15 cellular contexts compared by ENCODE assay signal in the genomic region with DNA sequence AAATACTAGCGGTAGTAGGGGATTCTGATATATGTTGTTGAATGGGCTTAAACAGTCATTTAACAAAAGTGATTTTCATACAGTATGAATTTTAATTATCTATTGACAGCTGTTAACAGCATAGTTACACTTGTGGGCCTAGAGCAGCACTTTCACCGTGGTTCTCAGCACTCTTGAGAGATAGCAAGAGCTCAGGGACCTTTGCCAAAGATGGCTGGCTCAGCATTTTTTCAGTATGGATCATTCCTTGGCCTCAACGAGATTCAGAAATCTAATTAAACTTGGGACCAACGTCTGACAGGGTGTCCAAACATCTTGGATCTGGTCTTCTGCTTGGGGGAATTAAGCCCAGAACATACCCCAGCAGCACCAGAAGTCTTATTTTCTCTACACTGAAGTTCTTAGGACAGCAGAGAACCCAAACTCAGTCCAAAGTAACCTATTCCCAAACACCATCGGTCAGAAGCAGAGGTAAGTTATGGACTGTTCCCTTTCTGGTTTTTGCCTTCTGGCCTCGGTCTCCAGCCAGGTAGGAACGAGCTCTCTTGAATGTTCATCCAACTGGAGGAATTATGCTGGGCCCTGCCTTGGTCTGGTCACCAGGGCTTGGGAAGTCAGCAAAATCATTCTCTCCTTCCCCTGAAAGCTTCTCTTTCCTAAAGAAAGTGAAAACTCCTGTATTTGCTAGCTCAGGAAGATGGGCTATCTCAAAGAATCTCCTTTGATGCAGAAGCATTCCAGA. TPM values are rescaled to one million over a fixed set of nuclear protein-coding genes. Genes with fewer than 3 reads are reported as not detected.
DNase-seq lines count a peak whose midpoint lies in the region; ATAC-seq and TF ChIP-seq lines count a peak whose summit lies in the region.
"Had no signal": no experiment of that assay in that cellular context is flagged by ENCODE, and none has a peak within 500 bp of the region (broad histone marks: within the 10 kb centered on the region; RNA-seq: fewer than 3 reads in every experiment).

No MANE protein-coding gene starts in this region.

- H4K5ac ChIP-seq in IMR-90 (ENCODE audit: low read depth, low read length) = no peak overlapping the region

- no peaks in the 10 kb centered on the region for H3K9me3 ChIP-seq in IMR-90 (ENCODE audit: control insufficient read depth, insufficient read depth, low read length)
- no peaks in the 10 kb centered on the region for H3K9me3 ChIP-seq in HAP-1
- H3K9me3 ChIP-seq: vagina had no signal

- no peak overlapping the region for H3K4ac ChIP-seq in IMR-90 (ENCODE audit: low read depth, low read length)

- H3K4me3 ChIP-seq in IMR-90 (ENCODE audit: insufficient read depth, low read depth, low read length) = no peak overlapping the region
- H3K4me3 ChIP-seq in fibroblast of mammary gland (ENCODE audit: control insufficient read depth, low read depth, low read length) = no peak overlapping the region
- H3K4me3 ChIP-seq in HAP-1 = no peak overlapping the region
- H3K4me3 ChIP-seq: vagina had no signal

- H3K27me3 ChIP-seq in IMR-90 (ENCODE audit: control insufficient read depth, insufficient read depth, low read length) (no peaks in the 10 kb centered on the region), HAP-1 (ENCODE audit: low read depth) (no peaks in the 10 kb centered on the region)
- H3K27me3 ChIP-seq: vagina had no signal

- H2AK5ac ChIP-seq in IMR-90 (ENCODE audit: low read depth, low read length) = no peak overlapping the region

- no peaks in the 10 kb centered on the region; the same call in 1 of the 2 replicates for H4K20me1 ChIP-seq in IMR-90 (ENCODE audit: insufficient read depth, low read length)

- TF ChIP-seq CTCF in IMR-90 (conservative IDR thresholded peaks at IDR 0.05; ENCODE audit: low read depth, low read length) (no peak), fibroblast of mammary gland (conservative IDR thresholded peaks at IDR 0.05; ENCODE audit: control insufficient read depth, insufficient read depth, low read depth, low read length) (no peak), GM10266 (IDR thresholded peaks at IDR 0.05; ENCODE audit: control insufficient read depth, insufficient read depth, low read depth, missing control alignments) (no peak)

- H2BK15ac ChIP-seq in IMR-90 (ENCODE audit: low read depth, low read length) = no peak overlapping the region

- H3K36me3 ChIP-seq in IMR-90 (ENCODE audit: control insufficient read depth, insufficient read depth, low read length) (peaks cover 8% of the 10 kb centered on the region), HAP-1 (replicated peaks) (peaks cover 8% of the 10 kb centered on the region)

- no peak overlapping the region for H2BK5ac ChIP-seq in IMR-90 (ENCODE audit: low read depth, low read length, poor library complexity, severe bottlenecking)

- H2BK120ac ChIP-seq in IMR-90 (ENCODE audit: low read depth, low read length) = no peak overlapping the region

- no peak overlapping the region for H3K18ac ChIP-seq in IMR-90 (ENCODE audit: low read depth, low read length)

- peaks cover 20% of the 10 kb centered on the region for H3K9me1 ChIP-seq in IMR-90 (ENCODE audit: insufficient read depth, low read length)

- WGBS in IMR-90 (ENCODE audit: extremely low coverage in 2 of 2, insufficient read length in 1 of 2), 2 experiments = 67% methylated on average over 1 of the region's 7 CpGs; no CpG with 5 or more reads in 1 of the 2 experiments

- in situ Hi-C loops in IMR-90 (cut with MboI; ENCODE audit: low sequenced_read_pairs) (no loop called here), HAP-1 (cut with MboI; ENCODE audit: low sequenced_read_pairs) (no loop called here)

- no peak overlapping the region for H3K4me2 ChIP-seq in IMR-90 (ENCODE audit: low read depth, low read length)

- intact Hi-C loops in IMR-90 (cut with micrococcal nuclease) = no loop called here

- ATAC-seq in IMR-90 (ENCODE audit: low read depth) = peak; percentile 66

- no peak overlapping the region for H3K56ac ChIP-seq in IMR-90 (ENCODE audit: extremely low read depth, insufficient read depth, low read length)

- no peak overlapping the region for H3K9ac ChIP-seq in IMR-90 (ENCODE audit: low read depth, low read length)

- DNase-seq in AG08395 (ENCODE audit: low spot score) (peak; percentile 84), IMR-90 (peak; percentile 71), fibroblast of mammary gland (ENCODE audit: low read depth) (peak; percentile 77), non-pigmented ciliary epithelial cell (ENCODE audit: low read depth) (peak; percentile 13), GM10266 (ENCODE audit: extremely low spot score) (no peak), amniotic stem cell (lab: John Stamatoyannopoulos, UW) (no peak), HAP-1 (ENCODE audit: low spot score in 2 of 2) (no peak)
- no peak for DNase-seq in stimulated activated naive CD4-positive, alpha-beta T cell (lab: John Stamatoyannopoulos, UW)
- DNase-seq: dermis blood vessel endothelial cell; DMS79; NCI-H2081; nucleus accumbens; SHP77 treated with DMSO at 0.1 percent for 48 hours; stimulated activated CD4-positive, alpha-beta T cell treated with anti-CD3 and anti-CD28 coated beads, Interleukin-15, amount 100 ng/mL, for 24 hours had no signal

- CTCF ChIA-PET in IMR-90 (lab: Yijun Ruan, JAX) = interaction anchor here (1.8 kb wide), 1 partner anchor 29 kb away, joined by 6 read pairs; no protein-coding TSS in a partner anchor

- peak overlapping the region; percentile 30; the same call in 1 of the 2 replicates for H3K14ac ChIP-seq in IMR-90 (replicated peaks; ENCODE audit: low read depth, low read length)

- no peak for TF ChIP-seq RAD21 in IMR-90 (IDR thresholded peaks at IDR 0.05; ENCODE audit: low read length)

- H3K27ac ChIP-seq in IMR-90 (ENCODE audit: insufficient read depth, low read length) = peak overlapping the region; percentile 36; the same call in 1 of the 2 replicates
- H3K27ac ChIP-seq: vagina had no signal

- no peak overlapping the region for H2AFZ ChIP-seq in IMR-90 (replicated peaks; ENCODE audit: low read length, poor library complexity)

- BruUV-seq in IMR-90 (replicated peaks; lab: Mats Ljungman, UMichigan) = no TSS peak

- H3K79me1 ChIP-seq in IMR-90 (ENCODE audit: low read depth in 1 of 2, low read length in 2 of 2) = peaks cover 0 to 15% of the 10 kb centered on the region in 2 experiments; a peak in 2 of 4 replicates

- H2BK20ac ChIP-seq in IMR-90 (ENCODE audit: low read depth, low read length) = no peak overlapping the region; the same call in 1 of the 2 replicates

- H2AK9ac ChIP-seq in IMR-90 (replicated peaks; ENCODE audit: low read depth, low read length, poor library complexity) = no peak overlapping the region

- no peak overlapping the region for H4K91ac ChIP-seq in IMR-90 (ENCODE audit: insufficient read depth, low read depth, low read length)

- 0 out of 4 replicates have a peak overlapping the region, but pooled peaks of 1 of the 2 experiments have one; percentile 4 for H4K8ac ChIP-seq in IMR-90 (ENCODE audit: low read depth in 2 of 2, low read length in 2 of 2)

- H3K23ac ChIP-seq in IMR-90 (ENCODE audit: low read depth, low read length) = no peak overlapping the region

- no peak for TF ChIP-seq POLR2A in IMR-90 (IDR thresholded peaks at IDR 0.05; ENCODE audit: low read depth, low read length)

- dilution Hi-C loops in IMR-90 (cut with HindIII; ENCODE audit: low sequenced_read_pairs, unreplicated experiment) = no loop called here

- POLR2A ChIA-PET in IMR-90 (lab: Charles Lee; ENCODE audit: unreplicated experiment) = interaction anchor here (0.8 kb wide), 1 partner anchor 183 kb away, joined by 3 read pairs; no protein-coding TSS in a partner anchor

- H3K4me1 ChIP-seq in IMR-90 (ENCODE audit: control insufficient read depth, insufficient read depth, low read length) = peaks cover 9% of the 10 kb centered on the region
- H3K4me1 ChIP-seq in HAP-1 = no peaks in the 10 kb centered on the region

TF ChIP-seq in IMR-90, 13 proteins besides CTCF, POLR2A, EP300 and RAD21:
- peak; percentile 95 for TF ChIP-seq MAFK (IDR thresholded peaks at IDR 0.05; ENCODE audit: low read depth, low read length)
- TF ChIP-seq CEBPB (IDR thresholded peaks at IDR 0.05; ENCODE audit: low read depth, low read length) = no peak
- no peak for TF ChIP-seq FOS (IDR thresholded peaks at IDR 0.05; ENCODE audit: low read depth, low read length)
- no peak for TF ChIP-seq MXI1 (IDR thresholded peaks at IDR 0.05; ENCODE audit: borderline replicate concordance, low read depth, low read length)
- TF ChIP-seq RFX5 (IDR thresholded peaks at IDR 0.05; ENCODE audit: low read depth, low read length) = no peak
- TF ChIP-seq CHD1 (IDR thresholded peaks at IDR 0.05; ENCODE audit: low read depth, low read length) = no peak
- no peak for TF ChIP-seq ELK1 (IDR thresholded peaks at IDR 0.05; ENCODE audit: borderline replicate concordance, low read depth, low read length)

RNA-seq across cellular contexts. Expression of gene PRPH2, which starts 25.7 kb away (rescaled TPM):
- total RNA-seq in IMR-90 (2012; rRNA removed) = 0.83 and 1.1 TPM in 2 replicates
- polyA plus RNA-seq in IMR-90 (2012; rRNA removed) = 0.90 and 1.0 TPM in 2 replicates
- polyA plus RNA-seq in IMR-90 (2012; cell fraction: cytosol; rRNA removed) = 0.52 and 0.59 TPM in 2 replicates
- polyA plus RNA-seq in IMR-90 (2012; cell fraction: nucleus; rRNA removed; ENCODE audit: low replicate concordance) = 1.2 and 1.9 TPM in 2 replicates
- total RNA-seq: vagina had no signal

RNA-seq across cellular contexts. Expression of gene TBCC, which starts 49.2 kb away (rescaled TPM):
- 32.6 and 33.9 TPM in 2 replicates for total RNA-seq in IMR-90 (2012; rRNA removed)
- 20.2 and 23.0 TPM in 2 replicates for polyA plus RNA-seq in IMR-90 (2012; rRNA removed)
- 15.0 and 20.0 TPM in 2 replicates for polyA plus RNA-seq in IMR-90 (2012; cell fraction: cytosol; rRNA removed)
- polyA plus RNA-seq in IMR-90 (2012; cell fraction: nucleus; rRNA removed; ENCODE audit: low replicate concordance) = 8.4 and 10.7 TPM in 2 replicates

Comparison
In these comparisons a context has a peak if more than half of its experiments do, and no peak if none do; other contexts are left out.
1. DNase-seq: peak in AG08395 (single experiment), IMR-90 (single experiment), fibroblast of mammary gland (single experiment) and non-pigmented ciliary epithelial cell (single experiment); none in stimulated activated naive CD4-positive, alpha-beta T cell (0 of 6), GM10266 (single experiment), amniotic stem cell (single experiment) and HAP-1 (0 of 2).